ENCODE assay signal across 2 cellular contexts in genomic region chr17:81324177-81324905, GRCh38.
TF ChIP-seq lines count a peak whose summit lies in the region.

No MANE protein-coding gene starts in this region.

TF ChIP-seq in SK-N-SH, 30 proteins besides CTCF, POLR2A, EP300 and RAD21 (continued from another document):
- no peak for TF ChIP-seq MAX (IDR thresholded peaks at IDR 0.05; ENCODE audit: low read depth)
- TF ChIP-seq TEAD4 (IDR thresholded peaks at IDR 0.05; ENCODE audit: borderline replicate concordance, insufficient read depth): no peak
- TF ChIP-seq NRF1 (IDR thresholded peaks at IDR 0.05; ENCODE audit: low read depth, low read length): no peak
- no peak for TF ChIP-seq SIN3A (IDR thresholded peaks at IDR 0.05; ENCODE audit: borderline replicate concordance, low read depth, low read length)
- no peak for TF ChIP-seq MEF2A (IDR thresholded peaks at IDR 0.05; ENCODE audit: borderline replicate concordance, low read depth)

TF ChIP-seq in SK-N-SH treated with all-trans-retinoic acid at 6 μM for 48 hours, 23 proteins besides CTCF, POLR2A, EP300 and RAD21 (continued from another document):
- TF ChIP-seq CSRNP3 (CRISPR knock-in tag; IDR thresholded peaks at IDR 0.05): no peak
- no peak for TF ChIP-seq ZC3H10 (CRISPR knock-in tag; IDR thresholded peaks at IDR 0.05)
- TF ChIP-seq GLIS3 (CRISPR knock-in tag; IDR thresholded peaks at IDR 0.05): no peak
- TF ChIP-seq BACH2 (CRISPR knock-in tag; IDR thresholded peaks at IDR 0.05; ENCODE audit: borderline replicate concordance): no peak
- TF ChIP-seq ZFP3 (CRISPR knock-in tag; IDR thresholded peaks at IDR 0.05): no peak
- no peak for TF ChIP-seq TOX (CRISPR knock-in tag; IDR thresholded peaks at IDR 0.05; ENCODE audit: borderline replicate concordance)
- TF ChIP-seq PATZ1 (CRISPR knock-in tag; IDR thresholded peaks at IDR 0.05; ENCODE audit: borderline replicate concordance): no peak
